Comparison of ENCODE assay signal across 14 cellular contexts in genomic region chr21:32237021-32237420, GRCh38. TPM values are rescaled to one million over a fixed set of nuclear protein-coding genes. Genes with fewer than 3 reads are reported as not detected.
A peak's percentile ranks its signal among the peaks of the same experiment; 100 is the strongest.
DNase-seq lines count a peak whose midpoint lies in the region; ATAC-seq and TF ChIP-seq lines count a peak whose summit lies in the region.
"Had no signal": no experiment of that assay in that cellular context is flagged by ENCODE, and none has a peak within 500 bp of the region (broad histone marks: within the 10 kb centered on the region; RNA-seq: fewer than 3 reads in every experiment).

No MANE protein-coding gene starts in this region.

- peaks cover 4% of the 10 kb centered on the region for H3K9me3 Mint-ChIP-seq in activated CD8-positive, alpha-beta T cell treated with anti-CD3 and anti-CD28 coated beads for 36 hours
- H3K9me3 Mint-ChIP-seq in activated CD8-positive, alpha-beta T cell treated with anti-CD3 and anti-CD28 coated beads, Interleukin-2, amount 10 ng/mL, durations not matched to agents 7 days and 5 days (ENCODE audit: insufficient read depth), result no peaks in the 10 kb centered on the region
- H3K9me3 Mint-ChIP-seq: HFFc6 had no signal

- no peak overlapping the region for H3K4me3 ChIP-seq in AG10803 (ENCODE audit: low read length)
- no peak overlapping the region for H3K4me3 ChIP-seq in Jurkat, Clone E6-1 (ENCODE audit: low read length)
- no peak overlapping the region for H3K4me3 ChIP-seq in fibroblast of mammary gland (ENCODE audit: control insufficient read depth, low read depth, low read length)
- H3K4me3 ChIP-seq: GM12878 had no signal

- peak; percentile 4 for DNase-seq in activated CD8-positive, alpha-beta T cell treated with anti-CD3 and anti-CD28 coated beads for 36 hours
- no peak for DNase-seq in activated CD8-positive, alpha-beta T cell treated with anti-CD3 and anti-CD28 coated beads, Interleukin-2, amount 10 ng/mL, durations not matched to agents 7 days and 5 days
- DNase-seq in AG10803 (ENCODE audit: low read depth) (peak; percentile 19), fibroblast of mammary gland (ENCODE audit: low read depth) (peak; percentile 22)
- peak; percentile 7 for DNase-seq in Jurkat, Clone E6-1 (ENCODE audit: low read depth, low spot score)
- DNase-seq: BE2C; CD4-positive, alpha-beta memory T cell; DMS79; HCEC 1CT; HFFc6 had no signal

- H3K36me3 Mint-ChIP-seq in activated CD8-positive, alpha-beta T cell treated with anti-CD3 and anti-CD28 coated beads for 36 hours (ENCODE audit: low read depth), result no peaks in the 10 kb centered on the region
- H3K36me3 Mint-ChIP-seq in activated CD8-positive, alpha-beta T cell treated with anti-CD3 and anti-CD28 coated beads, Interleukin-2, amount 10 ng/mL, durations not matched to agents 7 days and 5 days (ENCODE audit: low read depth), result no peaks in the 10 kb centered on the region
- H3K36me3 Mint-ChIP-seq: CD4-positive, alpha-beta memory T cell had no signal

- peaks cover 9% of the 10 kb centered on the region for H3K4me1 Mint-ChIP-seq in activated CD8-positive, alpha-beta T cell treated with anti-CD3 and anti-CD28 coated beads for 36 hours (ENCODE audit: low read depth)
- H3K4me1 Mint-ChIP-seq in activated CD8-positive, alpha-beta T cell treated with anti-CD3 and anti-CD28 coated beads, Interleukin-2, amount 10 ng/mL, durations not matched to agents 7 days and 5 days (ENCODE audit: low read depth), result peaks cover 5% of the 10 kb centered on the region

- intact Hi-C loops in activated CD8-positive, alpha-beta T cell treated with anti-CD3 and anti-CD28 coated beads for 36 hours (cut with micrococcal nuclease), result no loop called here

- no peak overlapping the region for H3K4me3 Mint-ChIP-seq in activated CD8-positive, alpha-beta T cell treated with anti-CD3 and anti-CD28 coated beads for 36 hours
- H3K4me3 Mint-ChIP-seq in activated CD8-positive, alpha-beta T cell treated with anti-CD3 and anti-CD28 coated beads, Interleukin-2, amount 10 ng/mL, durations not matched to agents 7 days and 5 days, result no peak overlapping the region
- H3K4me3 Mint-ChIP-seq: CD4-positive, alpha-beta memory T cell; HFFc6 had no signal

- peaks cover 7% of the 10 kb centered on the region for H3K27me3 Mint-ChIP-seq in activated CD8-positive, alpha-beta T cell treated with anti-CD3 and anti-CD28 coated beads for 36 hours
- H3K27me3 Mint-ChIP-seq in activated CD8-positive, alpha-beta T cell treated with anti-CD3 and anti-CD28 coated beads, Interleukin-2, amount 10 ng/mL, durations not matched to agents 7 days and 5 days (ENCODE audit: low read depth), result no peaks in the 10 kb centered on the region

- ATAC-seq in activated CD8-positive, alpha-beta T cell treated with anti-CD3 and anti-CD28 coated beads for 36 hours, result peak; percentile 34
- no peak for ATAC-seq in activated CD8-positive, alpha-beta T cell treated with anti-CD3 and anti-CD28 coated beads, Interleukin-2, amount 10 ng/mL, durations not matched to agents 7 days and 5 days
- ATAC-seq in GM19395 (IDR thresholded peaks at IDR 0.05; ENCODE audit: unreplicated experiment) (no peak), GM21737 (IDR thresholded peaks at IDR 0.05; ENCODE audit: unreplicated experiment) (no peak), GM21528 (IDR thresholded peaks at IDR 0.05; ENCODE audit: low FRiP score, unreplicated experiment) (no peak)
- ATAC-seq: GM12878 had no signal

- POLR2A ChIA-PET in activated CD8-positive, alpha-beta T cell treated with anti-CD3 and anti-CD28 coated beads for 36 hours (lab: Charles Lee), result no interaction called here
- POLR2A ChIA-PET in activated CD8-positive, alpha-beta T cell treated with anti-CD3 and anti-CD28 coated beads, Interleukin-2, amount 10 ng/mL, durations not matched to agents 7 days and 5 days (lab: Charles Lee), result no interaction called here

- H3K27ac Mint-ChIP-seq in activated CD8-positive, alpha-beta T cell treated with anti-CD3 and anti-CD28 coated beads for 36 hours, result no peak overlapping the region
- H3K27ac Mint-ChIP-seq in activated CD8-positive, alpha-beta T cell treated with anti-CD3 and anti-CD28 coated beads, Interleukin-2, amount 10 ng/mL, durations not matched to agents 7 days and 5 days, result no peak overlapping the region
- H3K27ac Mint-ChIP-seq: CD4-positive, alpha-beta memory T cell; HFFc6 had no signal

- CTCF ChIA-PET in activated CD8-positive, alpha-beta T cell treated with anti-CD3 and anti-CD28 coated beads for 36 hours (lab: Charles Lee), result no interaction called here
- CTCF ChIA-PET in activated CD8-positive, alpha-beta T cell treated with anti-CD3 and anti-CD28 coated beads, Interleukin-2, amount 10 ng/mL, durations not matched to agents 7 days and 5 days (lab: Charles Lee), result no interaction called here

- no peak for TF ChIP-seq CTCF in activated CD8-positive, alpha-beta T cell treated with anti-CD3 and anti-CD28 coated beads for 36 hours (IDR thresholded peaks at IDR 0.05)
- TF ChIP-seq CTCF in AG10803 (conservative IDR thresholded peaks at IDR 0.05; ENCODE audit: low read length), result no peak
- TF ChIP-seq CTCF in fibroblast of mammary gland (conservative IDR thresholded peaks at IDR 0.05; ENCODE audit: control insufficient read depth, insufficient read depth, low read depth, low read length), result no peak

RNA-seq across cellular contexts. Expression of gene MIS18A, which starts 41.8 kb away (rescaled TPM):
- 10 to 100 TPM; 34.6 to 35.1 TPM for total RNA-seq in activated CD8-positive, alpha-beta T cell treated with anti-CD3 and anti-CD28 coated beads for 36 hours
- 10 to 100 TPM; 27.5 to 29.4 TPM for total RNA-seq in activated CD8-positive, alpha-beta T cell treated with anti-CD3 and anti-CD28 coated beads, Interleukin-2, amount 10 ng/mL, durations not matched to agents 7 days and 5 days
- 66.4 TPM for polyA plus RNA-seq in Jurkat, Clone E6-1 (2012; ENCODE audit: insufficient read depth, insufficient read length)
